In genomic region chr11:35274909-35275807, GRCh38 we compare ENCODE assay signal across 9 cellular contexts.
A peak's percentile ranks its signal among the peaks of the same experiment; 100 is the strongest.
DNase-seq lines count a peak whose midpoint lies in the region; ATAC-seq lines count a peak whose summit lies in the region.
"Had no signal": no experiment of that assay in that cellular context is flagged by ENCODE, and none has a peak within 500 bp of the region (broad histone marks: within the 10 kb centered on the region; RNA-seq: fewer than 3 reads in every experiment).

No MANE protein-coding gene starts in this region.

- no peak overlapping the region for H3K23ac ChIP-seq in mesendoderm (ENCODE audit: low read length)

- peaks cover 2% of the 10 kb centered on the region for H3K4me1 ChIP-seq in mesendoderm (ENCODE audit: control insufficient read depth, low read depth, low read length)

- H2BK120ac ChIP-seq in mesendoderm (ENCODE audit: low read depth, low read length), result no peak overlapping the region

- DNase-seq in COLO668 (lab: John Stamatoyannopoulos, UW; ENCODE audit: unreplicated experiment) (peak; percentile 20), NCI-H2029 treated with DMSO at 0.1 percent for 48 hours (lab: John Stamatoyannopoulos, UW) (peak; percentile 61), cerebellum (ENCODE audit: low spot score) (peak; percentile 78), mesendoderm (peak; percentile 59), ecto neural progenitor cell (ENCODE audit: low spot score) (no peak)
- DNase-seq: SW 1271 had no signal

- no peak overlapping the region for H3K56ac ChIP-seq in mesendoderm (ENCODE audit: low read length)

- H3K9ac ChIP-seq in mesendoderm (ENCODE audit: low read length), result no peak overlapping the region

- no peak overlapping the region for H3K4ac ChIP-seq in mesendoderm (ENCODE audit: low read depth, low read length)

- H3K4me2 ChIP-seq in mesendoderm (ENCODE audit: low read length), result no peak overlapping the region

- H3K79me2 ChIP-seq in mesendoderm (ENCODE audit: control insufficient read depth, insufficient read depth, low read length), result no peaks in the 10 kb centered on the region

- no peaks in the 10 kb centered on the region for H3K79me1 ChIP-seq in mesendoderm (ENCODE audit: low read length)

- no peak for ATAC-seq in HG03135 (IDR thresholded peaks at IDR 0.05; ENCODE audit: unreplicated experiment)
- ATAC-seq in GM19328 (IDR thresholded peaks at IDR 0.05; ENCODE audit: unreplicated experiment), result no peak
- ATAC-seq in HG03521 (IDR thresholded peaks at IDR 0.05; ENCODE audit: unreplicated experiment), result no peak

- no peak overlapping the region for H3K18ac ChIP-seq in mesendoderm (ENCODE audit: low read length)

- H3K36me3 ChIP-seq in mesendoderm (ENCODE audit: control insufficient read depth, insufficient read depth, low read length), result no peaks in the 10 kb centered on the region

- no peaks in the 10 kb centered on the region for H3K27me3 ChIP-seq in mesendoderm (ENCODE audit: insufficient read depth, low read length, poor library complexity)

- no peak overlapping the region for H2BK5ac ChIP-seq in mesendoderm (ENCODE audit: low read length)

- H2AK5ac ChIP-seq in mesendoderm (ENCODE audit: low read length), result no peak overlapping the region

- WGBS in mesendoderm (ENCODE audit: extremely low coverage, insufficient coverage, low lambda C conversion rate), result no CpG with 5 or more reads among the region's 6 CpGs

- H4K5ac ChIP-seq in mesendoderm (ENCODE audit: low read length), result no peak overlapping the region

- no peak overlapping the region for H2BK15ac ChIP-seq in mesendoderm (replicated peaks; ENCODE audit: low read depth)

- no peak overlapping the region for H3K4me3 ChIP-seq in mesendoderm (ENCODE audit: low read length)

- no peak overlapping the region for H4K8ac ChIP-seq in mesendoderm (ENCODE audit: low read depth, low read length)

- H3K27ac ChIP-seq in mesendoderm (ENCODE audit: low read depth, low read length), result no peak overlapping the region
